Comparison of ENCODE assay signal across 1 cellular context in the genomic region with DNA sequence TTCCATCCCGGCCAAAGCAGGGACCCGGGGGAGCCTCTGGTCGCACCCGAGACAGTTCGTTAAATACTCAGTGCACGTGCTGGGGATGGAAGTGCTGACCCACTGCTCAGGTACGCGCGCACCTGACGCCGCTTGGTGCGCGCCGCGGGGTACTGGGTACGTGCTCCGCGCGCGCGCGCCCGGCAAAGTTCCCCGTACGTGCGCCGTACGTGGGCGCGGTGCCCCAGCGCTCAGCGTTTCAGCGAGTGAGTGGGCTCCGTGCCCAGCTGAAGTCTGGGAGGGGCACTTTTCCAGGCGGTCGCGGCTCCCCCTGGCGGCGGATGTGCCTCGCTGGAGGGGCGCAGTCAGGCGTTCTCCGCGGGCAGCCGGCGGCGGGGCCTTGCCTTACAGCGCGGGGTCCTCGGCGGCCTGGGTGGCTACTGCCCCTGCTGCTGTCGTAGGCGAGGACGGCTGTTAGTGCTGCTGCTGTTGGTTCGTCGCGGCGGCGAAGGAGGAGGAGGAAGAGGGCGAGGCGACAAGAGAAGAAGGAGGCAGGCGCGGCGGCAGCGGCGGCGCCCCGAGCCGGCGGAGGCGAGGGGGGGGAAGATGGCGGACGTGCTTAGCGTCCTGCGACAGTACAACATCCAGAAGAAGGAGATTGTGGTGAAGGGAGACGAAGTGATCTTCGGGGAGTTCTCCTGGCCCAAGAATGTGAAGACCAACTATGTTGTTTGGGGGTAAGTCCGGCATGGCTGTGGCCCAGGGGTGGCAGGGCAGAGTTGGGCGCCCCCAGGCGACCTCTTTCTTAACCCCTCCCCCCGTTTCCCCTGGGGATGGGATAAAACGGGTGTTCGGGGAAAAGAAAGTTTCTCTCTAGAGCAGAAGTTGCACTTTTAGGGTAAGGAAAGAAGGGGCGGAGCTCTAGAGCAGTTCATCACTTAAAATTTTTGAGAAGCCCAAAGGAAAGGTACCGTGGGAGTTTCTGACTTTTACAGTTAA.
TF ChIP-seq lines count a peak whose summit lies in the region.

A gene (plus strand): TSS at position 416 of the 978 bp plus-strand sequence. CDS start 170 bp downstream, at position 586.

TF ChIP-seq in HepG2, 621 proteins besides CTCF, POLR2A, EP300 and RAD21 (continued from another document and continues in another):
- TF ChIP-seq, protein P1, sequence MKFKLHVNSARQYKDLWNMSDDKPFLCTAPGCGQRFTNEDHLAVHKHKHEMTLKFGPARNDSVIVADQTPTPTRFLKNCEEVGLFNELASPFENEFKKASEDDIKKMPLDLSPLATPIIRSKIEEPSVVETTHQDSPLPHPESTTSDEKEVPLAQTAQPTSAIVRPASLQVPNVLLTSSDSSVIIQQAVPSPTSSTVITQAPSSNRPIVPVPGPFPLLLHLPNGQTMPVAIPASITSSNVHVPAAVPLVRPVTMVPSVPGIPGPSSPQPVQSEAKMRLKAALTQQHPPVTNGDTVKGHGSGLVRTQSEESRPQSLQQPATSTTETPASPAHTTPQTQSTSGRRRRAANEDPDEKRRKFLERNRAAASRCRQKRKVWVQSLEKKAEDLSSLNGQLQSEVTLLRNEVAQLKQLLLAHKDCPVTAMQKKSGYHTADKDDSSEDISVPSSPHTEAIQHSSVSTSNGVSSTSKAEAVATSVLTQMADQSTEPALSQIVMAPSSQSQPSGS (CRISPR knock-in tag; IDR thresholded peaks at IDR 0.05), result peak; percentile 84; the same call in 1 of the 2 replicates
- TF ChIP-seq RFX1 (IDR thresholded peaks at IDR 0.05), result no peak
- no peak for TF ChIP-seq FOXM1 (CRISPR knock-in tag; IDR thresholded peaks at IDR 0.05)
- no peak for TF ChIP-seq NR1H2 (CRISPR knock-in tag; IDR thresholded peaks at IDR 0.05; ENCODE audit: borderline replicate concordance, low read depth)
- peak; percentile 95 for TF ChIP-seq HOXA3 (CRISPR knock-in tag; IDR thresholded peaks at IDR 0.05)
- TF ChIP-seq ZNF678 (CRISPR knock-in tag; IDR thresholded peaks at IDR 0.05), result no peak
- TF ChIP-seq YEATS4 (CRISPR knock-in tag; IDR thresholded peaks at IDR 0.05; ENCODE audit: borderline replicate concordance), result peak; percentile 96
- peak; percentile 73; the same call in 1 of the 2 replicates for TF ChIP-seq ZNF782 (CRISPR knock-in tag; IDR thresholded peaks at IDR 0.05; ENCODE audit: borderline replicate concordance)
- TF ChIP-seq RAD51 (IDR thresholded peaks at IDR 0.05; ENCODE audit: borderline replicate concordance), result no peak
- peak; percentile 90 for TF ChIP-seq SPEN (CRISPR knock-in tag; IDR thresholded peaks at IDR 0.05; ENCODE audit: low read depth)
- TF ChIP-seq ZNF768 (CRISPR knock-in tag; IDR thresholded peaks at IDR 0.05), result peak; percentile 84
- peak; percentile 87 for TF ChIP-seq GATAD2A (CRISPR knock-in tag; IDR thresholded peaks at IDR 0.05)
- TF ChIP-seq, protein P2, sequence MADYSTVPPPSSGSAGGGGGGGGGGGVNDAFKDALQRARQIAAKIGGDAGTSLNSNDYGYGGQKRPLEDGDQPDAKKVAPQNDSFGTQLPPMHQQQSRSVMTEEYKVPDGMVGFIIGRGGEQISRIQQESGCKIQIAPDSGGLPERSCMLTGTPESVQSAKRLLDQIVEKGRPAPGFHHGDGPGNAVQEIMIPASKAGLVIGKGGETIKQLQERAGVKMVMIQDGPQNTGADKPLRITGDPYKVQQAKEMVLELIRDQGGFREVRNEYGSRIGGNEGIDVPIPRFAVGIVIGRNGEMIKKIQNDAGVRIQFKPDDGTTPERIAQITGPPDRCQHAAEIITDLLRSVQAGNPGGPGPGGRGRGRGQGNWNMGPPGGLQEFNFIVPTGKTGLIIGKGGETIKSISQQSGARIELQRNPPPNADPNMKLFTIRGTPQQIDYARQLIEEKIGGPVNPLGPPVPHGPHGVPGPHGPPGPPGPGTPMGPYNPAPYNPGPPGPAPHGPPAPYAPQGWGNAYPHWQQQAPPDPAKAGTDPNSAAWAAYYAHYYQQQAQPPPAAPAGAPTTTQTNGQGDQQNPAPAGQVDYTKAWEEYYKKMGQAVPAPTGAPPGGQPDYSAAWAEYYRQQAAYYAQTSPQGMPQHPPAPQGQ (CRISPR knock-in tag; IDR thresholded peaks at IDR 0.05; ENCODE audit: borderline replicate concordance), result no peak
- peak; percentile 92; the same call in 1 of the 2 replicates for TF ChIP-seq MAF1 (CRISPR knock-in tag; IDR thresholded peaks at IDR 0.05; ENCODE audit: borderline replicate concordance)
- TF ChIP-seq ZNF331 (CRISPR knock-in tag; IDR thresholded peaks at IDR 0.05), result peak; percentile 76; the same call in 1 of the 2 replicates
- no peak for TF ChIP-seq MATR3 (CRISPR knock-in tag; IDR thresholded peaks at IDR 0.05)
- TF ChIP-seq ZNF788 (CRISPR knock-in tag; IDR thresholded peaks at IDR 0.05; ENCODE audit: borderline replicate concordance), result peak; percentile 98
- 0 out of 2 replicates have a peak, but pooled peaks have one; percentile 37 for TF ChIP-seq KLF15 (CRISPR knock-in tag; IDR thresholded peaks at IDR 0.05; ENCODE audit: borderline replicate concordance)
- TF ChIP-seq RELA (CRISPR knock-in tag; IDR thresholded peaks at IDR 0.05), result peak; percentile 60; the same call in 1 of the 2 replicates
- peak; percentile 56; the same call in 1 of the 2 replicates for TF ChIP-seq SIX4 (CRISPR knock-in tag; IDR thresholded peaks at IDR 0.05)
- TF ChIP-seq CEBPB (IDR thresholded peaks at IDR 0.05; ENCODE audit: borderline replicate concordance, low read depth, low read length), result no peak
- no peak; the same call in 1 of the 2 replicates for TF ChIP-seq ATF1 (CRISPR knock-in tag; IDR thresholded peaks at IDR 0.05)
- TF ChIP-seq ZNF296 (CRISPR knock-in tag; conservative IDR thresholded peaks at IDR 0.05), result no peak
- TF ChIP-seq ZNF510 (CRISPR knock-in tag; IDR thresholded peaks at IDR 0.05; ENCODE audit: low read depth), result peak; percentile 65; the same call in 1 of the 2 replicates
- TF ChIP-seq CENPX (CRISPR knock-in tag; IDR thresholded peaks at IDR 0.05), result no peak
- TF ChIP-seq ZNF549 (CRISPR knock-in tag; IDR thresholded peaks at IDR 0.05), result no peak
- peak; percentile 93 for TF ChIP-seq NAIF1 (CRISPR knock-in tag; IDR thresholded peaks at IDR 0.05; ENCODE audit: borderline replicate concordance)
- TF ChIP-seq, protein P3, sequence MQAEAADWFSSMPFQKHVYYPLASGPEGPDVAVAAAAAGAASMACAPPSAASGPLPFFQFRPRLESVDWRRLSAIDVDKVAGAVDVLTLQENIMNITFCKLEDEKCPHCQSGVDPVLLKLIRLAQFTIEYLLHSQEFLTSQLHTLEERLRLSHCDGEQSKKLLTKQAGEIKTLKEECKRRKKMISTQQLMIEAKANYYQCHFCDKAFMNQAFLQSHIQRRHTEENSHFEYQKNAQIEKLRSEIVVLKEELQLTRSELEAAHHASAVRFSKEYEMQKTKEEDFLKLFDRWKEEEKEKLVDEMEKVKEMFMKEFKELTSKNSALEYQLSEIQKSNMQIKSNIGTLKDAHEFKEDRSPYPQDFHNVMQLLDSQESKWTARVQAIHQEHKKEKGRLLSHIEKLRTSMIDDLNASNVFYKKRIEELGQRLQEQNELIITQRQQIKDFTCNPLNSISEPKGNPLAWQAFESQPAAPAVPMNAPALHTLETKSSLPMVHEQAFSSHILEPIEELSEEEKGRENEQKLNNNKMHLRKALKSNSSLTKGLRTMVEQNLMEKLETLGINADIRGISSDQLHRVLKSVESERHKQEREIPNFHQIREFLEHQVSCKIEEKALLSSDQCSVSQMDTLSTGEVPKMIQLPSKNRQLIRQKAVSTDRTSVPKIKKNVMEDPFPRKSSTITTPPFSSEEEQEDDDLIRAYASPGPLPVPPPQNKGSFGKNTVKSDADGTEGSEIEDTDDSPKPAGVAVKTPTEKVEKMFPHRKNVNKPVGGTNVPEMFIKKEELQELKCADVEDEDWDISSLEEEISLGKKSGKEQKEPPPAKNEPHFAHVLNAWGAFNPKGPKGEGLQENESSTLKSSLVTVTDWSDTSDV (CRISPR knock-in tag; IDR thresholded peaks at IDR 0.05), result peak; percentile 95
- TF ChIP-seq RARA (CRISPR knock-in tag; IDR thresholded peaks at IDR 0.05), result peak; percentile 56
- no peak for TF ChIP-seq GLI4 (CRISPR knock-in tag; IDR thresholded peaks at IDR 0.05; ENCODE audit: borderline replicate concordance)
- TF ChIP-seq NFE2 (CRISPR knock-in tag; IDR thresholded peaks at IDR 0.05), result no peak
- no peak for TF ChIP-seq ZNF10 (CRISPR knock-in tag; IDR thresholded peaks at IDR 0.05; ENCODE audit: borderline replicate concordance, low read depth)
- peak; percentile 91 for TF ChIP-seq DR1 (CRISPR knock-in tag; IDR thresholded peaks at IDR 0.05)
- peak; percentile 41 for TF ChIP-seq ZEB1 (IDR thresholded peaks at IDR 0.05; ENCODE audit: insufficient replicate concordance, low read depth)
- 0 out of 2 replicates have a peak, but pooled peaks have one; percentile 83 for TF ChIP-seq SRY (CRISPR knock-in tag; IDR thresholded peaks at IDR 0.05)
- TF ChIP-seq, protein P4, sequence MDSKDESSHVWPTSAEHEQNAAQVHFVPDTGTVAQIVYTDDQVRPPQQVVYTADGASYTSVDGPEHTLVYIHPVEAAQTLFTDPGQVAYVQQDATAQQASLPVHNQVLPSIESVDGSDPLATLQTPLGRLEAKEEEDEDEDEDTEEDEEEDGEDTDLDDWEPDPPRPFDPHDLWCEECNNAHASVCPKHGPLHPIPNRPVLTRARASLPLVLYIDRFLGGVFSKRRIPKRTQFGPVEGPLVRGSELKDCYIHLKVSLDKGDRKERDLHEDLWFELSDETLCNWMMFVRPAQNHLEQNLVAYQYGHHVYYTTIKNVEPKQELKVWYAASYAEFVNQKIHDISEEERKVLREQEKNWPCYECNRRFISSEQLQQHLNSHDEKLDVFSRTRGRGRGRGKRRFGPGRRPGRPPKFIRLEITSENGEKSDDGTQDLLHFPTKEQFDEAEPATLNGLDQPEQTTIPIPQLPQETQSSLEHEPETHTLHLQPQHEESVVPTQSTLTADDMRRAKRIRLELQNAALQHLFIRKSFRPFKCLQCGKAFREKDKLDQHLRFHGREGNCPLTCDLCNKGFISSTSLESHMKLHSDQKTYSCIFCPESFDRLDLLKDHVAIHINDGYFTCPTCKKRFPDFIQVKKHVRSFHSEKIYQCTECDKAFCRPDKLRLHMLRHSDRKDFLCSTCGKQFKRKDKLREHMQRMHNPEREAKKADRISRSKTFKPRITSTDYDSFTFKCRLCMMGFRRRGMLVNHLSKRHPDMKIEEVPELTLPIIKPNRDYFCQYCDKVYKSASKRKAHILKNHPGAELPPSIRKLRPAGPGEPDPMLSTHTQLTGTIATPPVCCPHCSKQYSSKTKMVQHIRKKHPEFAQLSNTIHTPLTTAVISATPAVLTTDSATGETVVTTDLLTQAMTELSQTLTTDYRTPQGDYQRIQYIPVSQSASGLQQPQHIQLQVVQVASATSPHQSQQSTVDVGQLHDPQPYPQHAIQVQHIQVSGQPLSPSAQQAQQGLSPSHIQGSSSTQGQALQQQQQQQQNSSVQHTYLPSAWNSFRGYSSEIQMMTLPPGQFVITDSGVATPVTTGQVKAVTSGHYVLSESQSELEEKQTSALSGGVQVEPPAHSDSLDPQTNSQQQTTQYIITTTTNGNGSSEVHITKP (CRISPR knock-in tag; IDR thresholded peaks at IDR 0.05; ENCODE audit: low read depth), result peak; percentile 52; the same call in 1 of the 2 replicates
- TF ChIP-seq SNAPC2 (CRISPR knock-in tag; IDR thresholded peaks at IDR 0.05), result peak; percentile 76; the same call in 1 of the 2 replicates
- TF ChIP-seq, protein P5, sequence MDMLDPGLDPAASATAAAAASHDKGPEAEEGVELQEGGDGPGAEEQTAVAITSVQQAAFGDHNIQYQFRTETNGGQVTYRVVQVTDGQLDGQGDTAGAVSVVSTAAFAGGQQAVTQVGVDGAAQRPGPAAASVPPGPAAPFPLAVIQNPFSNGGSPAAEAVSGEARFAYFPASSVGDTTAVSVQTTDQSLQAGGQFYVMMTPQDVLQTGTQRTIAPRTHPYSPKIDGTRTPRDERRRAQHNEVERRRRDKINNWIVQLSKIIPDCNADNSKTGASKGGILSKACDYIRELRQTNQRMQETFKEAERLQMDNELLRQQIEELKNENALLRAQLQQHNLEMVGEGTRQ (IDR thresholded peaks at IDR 0.05; ENCODE audit: low read depth, low read length), result 0 out of 2 replicates have a peak, but pooled peaks have one; percentile 10
- TF ChIP-seq, protein P5 (CRISPR knock-in tag; IDR thresholded peaks at IDR 0.05; ENCODE audit: borderline replicate concordance), result peak; percentile 67; the same call in 1 of the 2 replicates
- peak; percentile 96 for TF ChIP-seq ZNF563 (CRISPR knock-in tag; IDR thresholded peaks at IDR 0.05)
- no peak; the same call in 1 of the 2 replicates for TF ChIP-seq SMAD1 (CRISPR knock-in tag; IDR thresholded peaks at IDR 0.05; ENCODE audit: borderline replicate concordance, low read depth)
- TF ChIP-seq, protein P6, sequence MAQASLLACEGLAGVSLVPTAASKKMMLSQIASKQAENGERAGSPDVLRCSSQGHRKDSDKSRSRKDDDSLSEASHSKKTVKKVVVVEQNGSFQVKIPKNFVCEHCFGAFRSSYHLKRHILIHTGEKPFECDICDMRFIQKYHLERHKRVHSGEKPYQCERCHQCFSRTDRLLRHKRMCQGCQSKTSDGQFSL (CRISPR knock-in tag; IDR thresholded peaks at IDR 0.05), result peak; percentile 91
- TF ChIP-seq ZBTB8A (CRISPR knock-in tag; IDR thresholded peaks at IDR 0.05; ENCODE audit: borderline replicate concordance, low read depth), result no peak
- TF ChIP-seq ZNF264 (CRISPR knock-in tag; IDR thresholded peaks at IDR 0.05), result peak; percentile 41; the same call in 1 of the 2 replicates
- TF ChIP-seq, protein P7, sequence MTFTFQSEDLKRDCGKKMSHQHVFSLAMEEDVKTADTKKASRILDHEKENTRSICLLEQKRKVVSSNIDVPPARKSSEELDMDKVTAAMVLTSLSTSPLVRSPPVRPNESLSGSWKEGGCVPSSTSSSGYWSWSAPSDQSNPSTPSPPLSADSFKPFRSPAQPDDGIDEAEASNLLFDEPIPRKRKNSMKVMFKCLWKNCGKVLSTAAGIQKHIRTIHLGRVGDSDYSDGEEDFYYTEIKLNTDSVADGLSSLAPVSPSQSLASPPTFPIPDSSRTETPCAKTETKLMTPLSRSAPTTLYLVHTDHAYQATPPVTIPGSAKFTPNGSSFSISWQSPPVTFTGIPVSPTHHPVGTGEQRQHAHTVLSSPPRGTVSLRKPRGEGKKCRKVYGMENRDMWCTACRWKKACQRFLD (CRISPR knock-in tag; IDR thresholded peaks at IDR 0.05; ENCODE audit: borderline replicate concordance), result peak; percentile 57; the same call in 1 of the 2 replicates
- no peak for TF ChIP-seq SETDB1 (CRISPR knock-in tag; IDR thresholded peaks at IDR 0.05; ENCODE audit: borderline replicate concordance)
- TF ChIP-seq, protein P8, sequence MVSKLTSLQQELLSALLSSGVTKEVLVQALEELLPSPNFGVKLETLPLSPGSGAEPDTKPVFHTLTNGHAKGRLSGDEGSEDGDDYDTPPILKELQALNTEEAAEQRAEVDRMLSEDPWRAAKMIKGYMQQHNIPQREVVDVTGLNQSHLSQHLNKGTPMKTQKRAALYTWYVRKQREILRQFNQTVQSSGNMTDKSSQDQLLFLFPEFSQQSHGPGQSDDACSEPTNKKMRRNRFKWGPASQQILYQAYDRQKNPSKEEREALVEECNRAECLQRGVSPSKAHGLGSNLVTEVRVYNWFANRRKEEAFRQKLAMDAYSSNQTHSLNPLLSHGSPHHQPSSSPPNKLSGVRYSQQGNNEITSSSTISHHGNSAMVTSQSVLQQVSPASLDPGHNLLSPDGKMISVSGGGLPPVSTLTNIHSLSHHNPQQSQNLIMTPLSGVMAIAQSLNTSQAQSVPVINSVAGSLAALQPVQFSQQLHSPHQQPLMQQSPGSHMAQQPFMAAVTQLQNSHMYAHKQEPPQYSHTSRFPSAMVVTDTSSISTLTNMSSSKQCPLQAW (CRISPR knock-in tag; IDR thresholded peaks at IDR 0.05), result peak; percentile 90
